In the genomic region with DNA sequence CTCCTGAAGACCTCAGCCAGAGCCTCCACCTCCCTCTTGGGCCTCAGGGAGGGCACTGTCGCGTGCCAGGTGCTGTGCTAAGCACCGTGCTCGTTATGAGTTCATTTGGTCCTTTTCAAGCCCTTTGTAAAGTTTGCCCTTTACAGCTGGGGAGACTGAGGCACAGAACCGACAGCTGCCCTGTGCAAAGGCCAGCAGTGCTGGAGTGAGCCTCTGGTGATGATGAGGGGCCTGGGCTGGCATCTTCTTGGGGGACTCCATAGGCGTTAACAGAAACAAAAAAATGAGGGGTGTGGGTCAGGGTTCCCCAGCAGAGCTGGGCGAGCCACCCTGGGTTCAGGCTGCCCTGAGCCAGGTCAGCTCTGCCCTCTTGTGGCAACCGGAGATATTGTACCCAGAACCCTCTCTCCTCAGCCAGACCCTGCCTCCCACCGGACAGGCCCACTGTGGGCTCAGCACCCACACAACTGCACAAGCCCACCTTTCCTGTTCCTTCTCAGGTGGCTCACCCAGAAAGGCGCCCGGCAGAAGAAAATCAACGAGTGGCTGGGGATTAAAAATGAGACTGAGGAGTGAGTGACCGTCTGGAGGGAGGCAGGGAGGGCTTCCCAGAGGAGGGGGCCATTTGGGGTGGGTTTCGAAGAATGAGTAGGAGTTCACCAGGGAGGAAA, we compare ENCODE assay signal across 9 cellular contexts. TPM values are rescaled to one million over a fixed set of nuclear protein-coding genes. Genes with fewer than 3 reads are reported as not detected.
DNase-seq lines count a peak whose midpoint lies in the region; ATAC-seq, FAIRE-seq and TF ChIP-seq lines count a peak whose summit lies in the region.
"Had no signal": no experiment of that assay in that cellular context is flagged by ENCODE, and none has a peak within 500 bp of the region (broad histone marks: within the 10 kb centered on the region; RNA-seq: fewer than 3 reads in every experiment).

No MANE protein-coding gene starts in this region.

- H4K8ac ChIP-seq in neuronal stem cell (ENCODE audit: low read depth, low read length): no peak overlapping the region

- CTCF ChIA-PET in activated CD4-positive, alpha-beta memory T cell treated with anti-CD3 and anti-CD28 coated beads, Interleukin-2, amount 10 ng/mL, durations not matched to agents 7 days and 5 days (lab: Charles Lee): interaction anchor here (0.5 to 2.4 kb wide), 15 partner anchors 9 to 230 kb away, joined by 3 to 27 read pairs (median 4); partner anchors contain the start of genes MPV17L2 and PIK3R2
- CTCF ChIA-PET in endothelial cell of umbilical vein (lab: Charles Lee): interaction anchor here (0.6 to 6.0 kb wide), 18 partner anchors 9 to 230 kb away, joined by 3 to 138 read pairs (median 4); partner anchors contain the start of genes MPV17L2 and PIK3R2

- POLR2A ChIA-PET in activated CD4-positive, alpha-beta memory T cell treated with anti-CD3 and anti-CD28 coated beads, Interleukin-2, amount 10 ng/mL, durations not matched to agents 7 days and 5 days (lab: Charles Lee): interaction anchor here (0.8 to 1.7 kb wide), 2 partner anchors 58 to 160 kb away, joined by 3 to 4 read pairs; partner anchors contain the start of gene ARRDC2
- POLR2A ChIA-PET in endothelial cell of umbilical vein (lab: Charles Lee): no interaction called here

- H3K23ac ChIP-seq in neuronal stem cell (ENCODE audit: low read depth, low read length, poor library complexity): peak overlapping the region; percentile 31

- TF ChIP-seq CTCF in endothelial cell of umbilical vein (IDR thresholded peaks at IDR 0.05; ENCODE audit: extremely low read depth in 1 of 2, insufficient read depth in 1 of 2, low read depth in 1 of 2, low read length in 2 of 2): peak; percentile 63 to 84

- H4K91ac ChIP-seq in neuronal stem cell (ENCODE audit: low read depth, low read length, poor library complexity): no peak overlapping the region

- H3K4me2 ChIP-seq in endothelial cell of umbilical vein (ENCODE audit: insufficient read depth, low read length): no peak overlapping the region
- H3K4me2 ChIP-seq in neuronal stem cell (ENCODE audit: insufficient read depth, low read length, poor library complexity, severe bottlenecking): no peak overlapping the region

- H4K20me1 ChIP-seq in endothelial cell of umbilical vein (replicated peaks; ENCODE audit: control insufficient read depth, extremely low read depth, insufficient read depth, low read length): no peaks in the 10 kb centered on the region

- no peak overlapping the region for H2BK120ac ChIP-seq in neuronal stem cell (ENCODE audit: low read depth, low read length)

- no peaks in the 10 kb centered on the region for H3K9me3 Mint-ChIP-seq in activated CD4-positive, alpha-beta memory T cell treated with anti-CD3 and anti-CD28 coated beads, Interleukin-2, amount 10 ng/mL, durations not matched to agents 7 days and 5 days

- no peak overlapping the region for H3K9ac ChIP-seq in endothelial cell of umbilical vein (replicated peaks; ENCODE audit: extremely low read depth, insufficient read depth, low read length)
- peak overlapping the region; percentile 70 for H3K9ac ChIP-seq in neuronal stem cell (ENCODE audit: low read depth, low read length, poor library complexity)

- H3K9me1 ChIP-seq in endothelial cell of umbilical vein (replicated peaks; ENCODE audit: control insufficient read depth, extremely low read depth, insufficient read depth, low read length): no peaks in the 10 kb centered on the region

- no peak overlapping the region for H3K14ac ChIP-seq in neuronal stem cell (ENCODE audit: low read length)

- H3K9me3 ChIP-seq in endothelial cell of umbilical vein (replicated peaks; ENCODE audit: control insufficient read depth, insufficient read depth, low read length): no peaks in the 10 kb centered on the region
- no peaks in the 10 kb centered on the region for H3K9me3 ChIP-seq in neuronal stem cell (replicated peaks in 1 of 2; ENCODE audit: control insufficient read depth in 2 of 2, insufficient read depth in 1 of 2, low read depth in 1 of 2, low read length in 2 of 2)

- H2BK12ac ChIP-seq in neuronal stem cell (ENCODE audit: low read length): no peak overlapping the region

- ATAC-seq in GM21447 (IDR thresholded peaks at IDR 0.05; ENCODE audit: unreplicated experiment) (no peak), HG02840 (IDR thresholded peaks at IDR 0.05; ENCODE audit: low FRiP score, unreplicated experiment) (no peak)

- intact Hi-C loops in endothelial cell of umbilical vein (cut with micrococcal nuclease): loop anchor here (1.0 to 2.0 kb wide), 3 partner anchors 55 to 161 kb away; no protein-coding TSS in a partner anchor

- H3K4me1 ChIP-seq in endothelial cell of umbilical vein (ENCODE audit: control insufficient read depth, extremely low read depth, insufficient read depth, low read length) (no peaks in the 10 kb centered on the region), neuronal stem cell (ENCODE audit: control insufficient read depth in 2 of 2, insufficient read depth in 1 of 2, low read depth in 1 of 2, low read length in 2 of 2) (no peaks in the 10 kb centered on the region)

- no peak overlapping the region for H3K4ac ChIP-seq in neuronal stem cell (ENCODE audit: low read length)

- no peak overlapping the region for H3K4me3 ChIP-seq in endothelial cell of umbilical vein (replicated peaks in 1 of 3; ENCODE audit: insufficient read depth in 1 of 3, low read depth in 1 of 3, low read length in 3 of 3)
- no peak overlapping the region for H3K4me3 ChIP-seq in neuronal stem cell (ENCODE audit: low read length in 2 of 2)

- H3K18ac ChIP-seq in neuronal stem cell (ENCODE audit: low read length): no peak overlapping the region

- FAIRE-seq in endothelial cell of umbilical vein (lab: Jason Lieb, UNC): peak; percentile 81
- FAIRE-seq: G401.6 had no signal

- H3K79me2 ChIP-seq in endothelial cell of umbilical vein (ENCODE audit: control insufficient read depth, insufficient read depth, low read length): no peaks in the 10 kb centered on the region

- peaks cover 10% of the 10 kb centered on the region for H3K36me3 Mint-ChIP-seq in activated CD4-positive, alpha-beta memory T cell treated with anti-CD3 and anti-CD28 coated beads, Interleukin-2, amount 10 ng/mL, durations not matched to agents 7 days and 5 days (ENCODE audit: low read depth)

- H3K27ac ChIP-seq in endothelial cell of umbilical vein (ENCODE audit: insufficient read depth, low read depth, low read length) (no peak overlapping the region), neuronal stem cell (replicated peaks; ENCODE audit: low read length) (no peak overlapping the region)

- peaks cover 4% of the 10 kb centered on the region for H3K79me1 ChIP-seq in neuronal stem cell (ENCODE audit: low read depth, low read length)

- peaks cover 4% of the 10 kb centered on the region for H3K4me1 Mint-ChIP-seq in activated CD4-positive, alpha-beta memory T cell treated with anti-CD3 and anti-CD28 coated beads, Interleukin-2, amount 10 ng/mL, durations not matched to agents 7 days and 5 days

- peak overlapping the region; percentile 52 for H2AK5ac ChIP-seq in neuronal stem cell (ENCODE audit: low read depth, low read length)

- BruUV-seq in endothelial cell of umbilical vein (replicated peaks; lab: Mats Ljungman, UMichigan): no TSS peak

- WGBS in neuronal stem cell (ENCODE audit: extremely low coverage in 2 of 2, insufficient read length in 2 of 2, insufficient replicate concordance in 1 of 2), 2 donors: no CpG with 5 or more reads among the region's 14 CpGs

- H2AFZ ChIP-seq in endothelial cell of umbilical vein (ENCODE audit: low read depth, low read length): no peak overlapping the region
- no peak overlapping the region for H2AFZ ChIP-seq in neuronal stem cell (ENCODE audit: low read length)

- H2BK5ac ChIP-seq in neuronal stem cell (ENCODE audit: low read length): peak overlapping the region; percentile 24

- no peak overlapping the region for H3K27ac Mint-ChIP-seq in activated CD4-positive, alpha-beta memory T cell treated with anti-CD3 and anti-CD28 coated beads, Interleukin-2, amount 10 ng/mL, durations not matched to agents 7 days and 5 days

- H3K4me3 Mint-ChIP-seq in activated CD4-positive, alpha-beta memory T cell treated with anti-CD3 and anti-CD28 coated beads, Interleukin-2, amount 10 ng/mL, durations not matched to agents 7 days and 5 days: no peak overlapping the region

- H3K27me3 ChIP-seq in endothelial cell of umbilical vein (ENCODE audit: control insufficient read depth in 2 of 2, insufficient read depth in 2 of 2, low read length in 2 of 2) (no peaks in the 10 kb centered on the region), neuronal stem cell (ENCODE audit: control insufficient read depth in 3 of 3, insufficient read depth in 3 of 3, low read depth in 1 of 3, low read length in 3 of 3) (no peaks in the 10 kb centered on the region)

- no peaks in the 10 kb centered on the region for H3K27me3 Mint-ChIP-seq in activated CD4-positive, alpha-beta memory T cell treated with anti-CD3 and anti-CD28 coated beads, Interleukin-2, amount 10 ng/mL, durations not matched to agents 7 days and 5 days

- DNase-seq in NCI-H2196 (lab: John Stamatoyannopoulos, UW; ENCODE audit: unreplicated experiment) (peak; percentile 45), NCI-H2196 treated with DMSO at 0.1 percent for 48 hours (lab: John Stamatoyannopoulos, UW; ENCODE audit: unreplicated experiment) (no peak), M059J (ENCODE audit: low read depth) (peak; percentile 42), endothelial cell of umbilical vein (ENCODE audit: low read depth, low spot score) (peak; percentile 24), neuronal stem cell (ENCODE audit: low spot score) (no peak)
- peak; percentile 74 for DNase-seq in activated CD4-positive, alpha-beta memory T cell treated with anti-CD3 and anti-CD28 coated beads, Interleukin-2, amount 10 ng/mL, durations not matched to agents 7 days and 5 days

- H2BK15ac ChIP-seq in neuronal stem cell (ENCODE audit: low read length): no peak overlapping the region

- H3K36me3 ChIP-seq in endothelial cell of umbilical vein (ENCODE audit: control insufficient read depth in 2 of 2, extremely low read depth in 1 of 2, insufficient read depth in 2 of 2, low read length in 2 of 2): peaks cover 8 to 29% of the 10 kb centered on the region in 2 experiments
- peaks cover 36 to 64% of the 10 kb centered on the region in 2 donors for H3K36me3 ChIP-seq in neuronal stem cell (replicated peaks in 1 of 2; ENCODE audit: control insufficient read depth in 2 of 2, insufficient read depth in 2 of 2, low read length in 2 of 2)

- dilution Hi-C loops in endothelial cell of umbilical vein (cut with MboI; ENCODE audit: extremely low pct_ligation_motif_present, low sequenced_read_pairs): no loop called here

- TF ChIP-seq POLR2A in endothelial cell of umbilical vein (IDR thresholded peaks at IDR 0.05; ENCODE audit: low read depth, low read length): no peak

RNA-seq across cellular contexts. Expression of gene IFI30, which starts 5.5 kb away (rescaled TPM):
- total RNA-seq in M059J (2014; rRNA removed; shearing (Covaris generic)): 81.2 and 112 TPM in 2 replicates
- 10 to 100 TPM; 48.0 to 55.6 TPM for total RNA-seq in activated CD4-positive, alpha-beta memory T cell treated with anti-CD3 and anti-CD28 coated beads, Interleukin-2, amount 10 ng/mL, durations not matched to agents 7 days and 5 days
- 0.74 and 1.1 TPM in 2 replicates for total RNA-seq in endothelial cell of umbilical vein
- 1.6 and 2.1 TPM in 2 replicates for polyA plus RNA-seq in endothelial cell of umbilical vein
- polyA plus RNA-seq in endothelial cell of umbilical vein (2011; cell fraction: cytosol; rRNA removed): 1.1 and 1.6 TPM in 2 replicates
- 1.2 TPM in 1 of 2 replicates, not detected in the other for polyA plus RNA-seq in endothelial cell of umbilical vein (2011; cell fraction: nucleus; rRNA removed)
- 0.38 and 0.96 TPM in 2 replicates for polyA plus RNA-seq in endothelial cell of umbilical vein (2012)
- polyA minus RNA-seq in endothelial cell of umbilical vein: 0.45 TPM in 1 of 2 replicates, not detected in the other
- 135 TPM for polyA minus RNA-seq in endothelial cell of umbilical vein (2011; cell fraction: cytosol; rRNA and poly(A)+ RNA removed)
- polyA minus RNA-seq in endothelial cell of umbilical vein (2011; cell fraction: nucleus; rRNA and poly(A)+ RNA removed): not detected in 2 replicates
- polyA plus RNA-seq in neuronal stem cell (2013, experiment 1 of 2): 0.79 TPM
- 0.73 TPM for polyA plus RNA-seq in neuronal stem cell (2013, experiment 2 of 2)

RNA-seq across cellular contexts. Expression of gene PIK3R2, which starts 15.1 kb away (rescaled TPM):
- total RNA-seq in M059J (2014; rRNA removed; shearing (Covaris generic)): 21.4 and 21.7 TPM in 2 replicates
- total RNA-seq in activated CD4-positive, alpha-beta memory T cell treated with anti-CD3 and anti-CD28 coated beads, Interleukin-2, amount 10 ng/mL, durations not matched to agents 7 days and 5 days: 10 to 100 TPM; 10.9 to 11.3 TPM
- total RNA-seq in endothelial cell of umbilical vein: 14.4 and 15.2 TPM in 2 replicates
- 7.5 and 8.1 TPM in 2 replicates for polyA plus RNA-seq in endothelial cell of umbilical vein
- polyA plus RNA-seq in endothelial cell of umbilical vein (2011; cell fraction: cytosol; rRNA removed): 4.4 and 5.8 TPM in 2 replicates
- polyA plus RNA-seq in endothelial cell of umbilical vein (2011; cell fraction: nucleus; rRNA removed): 13.3 and 13.5 TPM in 2 replicates
- polyA plus RNA-seq in endothelial cell of umbilical vein (2012): 7.9 and 10.4 TPM in 2 replicates
- polyA minus RNA-seq in endothelial cell of umbilical vein: 3.2 TPM in 1 of 2 replicates, not detected in the other
- 17.9 TPM for polyA minus RNA-seq in endothelial cell of umbilical vein (2011; cell fraction: cytosol; rRNA and poly(A)+ RNA removed)
- 5.6 and 6.2 TPM in 2 replicates for polyA minus RNA-seq in endothelial cell of umbilical vein (2011; cell fraction: nucleus; rRNA and poly(A)+ RNA removed)
- polyA plus RNA-seq in neuronal stem cell (2013, experiment 1 of 2): 52.3 TPM
- 51.8 TPM for polyA plus RNA-seq in neuronal stem cell (2013, experiment 2 of 2)

RNA-seq across cellular contexts. Expression of gene MPV17L2, which starts 24.9 kb away (rescaled TPM):
- total RNA-seq in M059J (2014; rRNA removed; shearing (Covaris generic)): 32.4 and 33.4 TPM in 2 replicates
- 1 to 10 TPM; 6.2 to 6.3 TPM for total RNA-seq in activated CD4-positive, alpha-beta memory T cell treated with anti-CD3 and anti-CD28 coated beads, Interleukin-2, amount 10 ng/mL, durations not matched to agents 7 days and 5 days
- total RNA-seq in endothelial cell of umbilical vein: 13.8 and 16.1 TPM in 2 replicates
- 27.6 and 38.4 TPM in 2 replicates for polyA plus RNA-seq in endothelial cell of umbilical vein
- 20.1 and 23.8 TPM in 2 replicates for polyA plus RNA-seq in endothelial cell of umbilical vein (2011; cell fraction: cytosol; rRNA removed)
- polyA plus RNA-seq in endothelial cell of umbilical vein (2011; cell fraction: nucleus; rRNA removed): 5.5 and 6.3 TPM in 2 replicates
- 17.1 and 19.8 TPM in 2 replicates for polyA plus RNA-seq in endothelial cell of umbilical vein (2012)
- 19.3 and 22.4 TPM in 2 replicates for polyA minus RNA-seq in endothelial cell of umbilical vein
- polyA minus RNA-seq in endothelial cell of umbilical vein (2011; cell fraction: cytosol; rRNA and poly(A)+ RNA removed): 16.1 TPM
- 3.3 and 3.4 TPM in 2 replicates for polyA minus RNA-seq in endothelial cell of umbilical vein (2011; cell fraction: nucleus; rRNA and poly(A)+ RNA removed)
- 21.4 TPM for polyA plus RNA-seq in neuronal stem cell (2013, experiment 1 of 2)
- 20.5 TPM for polyA plus RNA-seq in neuronal stem cell (2013, experiment 2 of 2)

RNA-seq across cellular contexts. Expression of gene RAB3A, which starts 35.7 kb away (rescaled TPM):
- total RNA-seq in M059J (2014; rRNA removed; shearing (Covaris generic)): 3.4 and 5.6 TPM in 2 replicates
- total RNA-seq in activated CD4-positive, alpha-beta memory T cell treated with anti-CD3 and anti-CD28 coated beads, Interleukin-2, amount 10 ng/mL, durations not matched to agents 7 days and 5 days: 1 to 10 TPM; 3.7 to 5.3 TPM
- 0.88 and 1.9 TPM in 2 replicates for total RNA-seq in endothelial cell of umbilical vein
- polyA plus RNA-seq in endothelial cell of umbilical vein: 0.86 and 0.90 TPM in 2 replicates
- polyA plus RNA-seq in endothelial cell of umbilical vein (2011; cell fraction: cytosol; rRNA removed): 0.74 and 1.0 TPM in 2 replicates
- polyA plus RNA-seq in endothelial cell of umbilical vein (2011; cell fraction: nucleus; rRNA removed): 0.50 and 0.71 TPM in 2 replicates
- 1.1 and 2.1 TPM in 2 replicates for polyA plus RNA-seq in endothelial cell of umbilical vein (2012)
- polyA minus RNA-seq in endothelial cell of umbilical vein: 0.34 and 6.7 TPM in 2 replicates
- polyA minus RNA-seq in endothelial cell of umbilical vein (2011; cell fraction: cytosol; rRNA and poly(A)+ RNA removed): 1.9 TPM
- polyA minus RNA-seq in endothelial cell of umbilical vein (2011; cell fraction: nucleus; rRNA and poly(A)+ RNA removed): 0.63 TPM in 2 replicates
- polyA plus RNA-seq in neuronal stem cell (2013, experiment 1 of 2): 3.4 TPM
- polyA plus RNA-seq in neuronal stem cell (2013, experiment 2 of 2): 4.3 TPM

RNA-seq across cellular contexts. Expression of gene PDE4C, which starts 58.1 kb away (rescaled TPM):
- total RNA-seq in M059J (2014; rRNA removed; shearing (Covaris generic)): 0.07 and 0.15 TPM in 2 replicates
- under 1 TPM; 0.13 to 0.18 TPM for total RNA-seq in activated CD4-positive, alpha-beta memory T cell treated with anti-CD3 and anti-CD28 coated beads, Interleukin-2, amount 10 ng/mL, durations not matched to agents 7 days and 5 days
- total RNA-seq in endothelial cell of umbilical vein: 0.76 and 0.97 TPM in 2 replicates
- 0.13 and 0.29 TPM in 2 replicates for polyA plus RNA-seq in endothelial cell of umbilical vein
- 0.06 and 0.07 TPM in 2 replicates for polyA plus RNA-seq in endothelial cell of umbilical vein (2011; cell fraction: cytosol; rRNA removed)
- 2.3 and 3.8 TPM in 2 replicates for polyA plus RNA-seq in endothelial cell of umbilical vein (2011; cell fraction: nucleus; rRNA removed)
- polyA plus RNA-seq in endothelial cell of umbilical vein (2012): 0.30 TPM in 1 of 2 replicates, not detected in the other
- polyA minus RNA-seq in endothelial cell of umbilical vein: 0.06 and 0.19 TPM in 2 replicates
- polyA minus RNA-seq in endothelial cell of umbilical vein (2011; cell fraction: cytosol; rRNA and poly(A)+ RNA removed): not detected
- polyA minus RNA-seq in endothelial cell of umbilical vein (2011; cell fraction: nucleus; rRNA and poly(A)+ RNA removed): 0.77 and 1.8 TPM in 2 replicates
- 0.14 TPM for polyA plus RNA-seq in neuronal stem cell (2013, experiment 1 of 2)
- 0.12 TPM for polyA plus RNA-seq in neuronal stem cell (2013, experiment 2 of 2)

Comparison
In these comparisons a context has a peak if more than half of its experiments do, and no peak if none do; other contexts are left out.
1. DNase-seq: peak in NCI-H2196 (single experiment), M059J (single experiment), activated CD4-positive, alpha-beta memory T cell treated with anti-CD3 and anti-CD28 coated beads, Interleukin-2, amount 10 ng/mL, durations not matched to agents 7 days and 5 days (single experiment) and endothelial cell of umbilical vein (single experiment); none in NCI-H2196 treated with DMSO at 0.1 percent for 48 hours (single experiment) and neuronal stem cell (single experiment).
2. RNA of gene IFI30, which starts 5.5 kb away (total RNA-seq): 81.2 to 112 TPM in M059J and 48.0 to 55.6 TPM in activated CD4-positive, alpha-beta memory T cell treated with anti-CD3 and anti-CD28 coated beads, Interleukin-2, amount 10 ng/mL, durations not matched to agents 7 days and 5 days; 0.74 to 1.1 TPM in endothelial cell of umbilical vein; every median in the first group is over 10 times any median in the second.